ENCODE assay signal across 9 cellular contexts in genomic region chr10:48976208-48976607, GRCh38. TPM values are rescaled to one million over a fixed set of nuclear protein-coding genes. Genes with fewer than 3 reads are reported as not detected.
DNase-seq lines count a peak whose midpoint lies in the region; ATAC-seq and TF ChIP-seq lines count a peak whose summit lies in the region.
"Had no signal": no experiment of that assay in that cellular context is flagged by ENCODE, and none has a peak within 500 bp of the region (broad histone marks: within the 10 kb centered on the region; RNA-seq: fewer than 3 reads in every experiment).

No MANE protein-coding gene starts in this region.

- TF ChIP-seq RAD21 in neural cell (conservative IDR thresholded peaks at IDR 0.05): no peak

- peaks cover 2% of the 10 kb centered on the region for H3K4me1 Mint-ChIP-seq in endodermal cell
- no peaks in the 10 kb centered on the region for H3K4me1 Mint-ChIP-seq in stimulated activated effector memory CD8-positive, alpha-beta T cell treated with anti-CD3 and anti-CD28 coated beads, Interleukin-12 subunit alpha, Interleukin-12 subunit beta, amount 100 ng/mL, for 72 hours

- H4K20me1 ChIP-seq in MM.1S (ENCODE audit: insufficient read depth, low read length): no peaks in the 10 kb centered on the region
- H4K20me1 ChIP-seq in neural cell (ENCODE audit: insufficient read depth): no peaks in the 10 kb centered on the region

- H3K36me3 Mint-ChIP-seq in endodermal cell (ENCODE audit: low read depth): no peaks in the 10 kb centered on the region
- H3K36me3 Mint-ChIP-seq in stimulated activated effector memory CD8-positive, alpha-beta T cell treated with anti-CD3 and anti-CD28 coated beads, Interleukin-12 subunit alpha, Interleukin-12 subunit beta, amount 100 ng/mL, for 72 hours: no peaks in the 10 kb centered on the region

- no peaks in the 10 kb centered on the region for H3K4me1 ChIP-seq in MM.1S (ENCODE audit: low read length)
- H3K4me1 ChIP-seq in endodermal cell (ENCODE audit: control insufficient read depth, insufficient read depth, low read length): no peaks in the 10 kb centered on the region

- DNase-seq in ELR (ENCODE audit: low read depth): peak; percentile 34
- peak; percentile 39 for DNase-seq in MM.1S
- peak; percentile 71 for DNase-seq in endodermal cell
- no peak for DNase-seq in lower leg skin (ENCODE audit: low spot score in 2 of 2)
- DNase-seq in stimulated activated effector memory CD8-positive, alpha-beta T cell treated with anti-CD3 and anti-CD28 coated beads, Interleukin-12 subunit alpha, Interleukin-12 subunit beta, amount 100 ng/mL, for 72 hours (ENCODE audit: low spot score in 2 of 2): no peak
- DNase-seq: cortex of kidney had no signal

- H3F3A ChIP-seq in MM.1S (ENCODE audit: insufficient read depth, low read length): no peaks in the 10 kb centered on the region
- no peaks in the 10 kb centered on the region for H3F3A ChIP-seq in neural cell (ENCODE audit: insufficient read depth, low read length, poor library complexity, severe bottlenecking)

- peaks cover 7% of the 10 kb centered on the region for H3K27me3 Mint-ChIP-seq in endodermal cell (ENCODE audit: insufficient read depth)

- H3K4me2 ChIP-seq in MM.1S (ENCODE audit: low read depth, low read length): no peak overlapping the region
- no peak overlapping the region for H3K4me2 ChIP-seq in neural cell (ENCODE audit: low read length)

- no peaks in the 10 kb centered on the region for H3K79me2 ChIP-seq in MM.1S (ENCODE audit: low read length)
- no peaks in the 10 kb centered on the region for H3K79me2 ChIP-seq in neural cell (replicated peaks; ENCODE audit: insufficient read depth, low read length)

- H3K4me3 ChIP-seq in MM.1S (ENCODE audit: low read length) (no peak overlapping the region), endodermal cell (ENCODE audit: low read length) (no peak overlapping the region), neural cell (ENCODE audit: low read length) (no peak overlapping the region), lower leg skin (ENCODE audit: low read depth, poor library complexity, severe bottlenecking) (no peak overlapping the region)

- H3K9me2 ChIP-seq in MM.1S (replicated peaks; ENCODE audit: insufficient read depth, low read length) (no peaks in the 10 kb centered on the region), neural cell (ENCODE audit: insufficient read depth, low read length) (no peaks in the 10 kb centered on the region)

- H3K4me3 Mint-ChIP-seq in endodermal cell: no peak overlapping the region
- H3K4me3 Mint-ChIP-seq in stimulated activated effector memory CD8-positive, alpha-beta T cell treated with anti-CD3 and anti-CD28 coated beads, Interleukin-12 subunit alpha, Interleukin-12 subunit beta, amount 100 ng/mL, for 72 hours: no peak overlapping the region

- H3K27ac ChIP-seq in MM.1S (ENCODE audit: low read length): no peak overlapping the region
- H3K27ac ChIP-seq in endodermal cell (ENCODE audit: low read depth, low read length): no peak overlapping the region
- no peak overlapping the region for H3K27ac ChIP-seq in neural cell (ENCODE audit: low read length)

- H3K9me3 ChIP-seq in MM.1S (replicated peaks; ENCODE audit: insufficient read depth, low read length) (no peaks in the 10 kb centered on the region), endodermal cell (ENCODE audit: control insufficient read depth, low read length) (no peaks in the 10 kb centered on the region), neural cell (ENCODE audit: low read length) (no peaks in the 10 kb centered on the region)

- ATAC-seq in GM21723 (IDR thresholded peaks at IDR 0.05; ENCODE audit: unreplicated experiment): no peak
- no peak for ATAC-seq in stimulated activated effector memory CD8-positive, alpha-beta T cell treated with anti-CD3 and anti-CD28 coated beads, Interleukin-12 subunit alpha, Interleukin-12 subunit beta, amount 100 ng/mL, for 72 hours
- ATAC-seq in HG03045 (IDR thresholded peaks at IDR 0.05; ENCODE audit: unreplicated experiment): no peak

- TF ChIP-seq EP300 in neural cell (conservative IDR thresholded peaks at IDR 0.05; ENCODE audit: poor library complexity, severe bottlenecking): no peak

- H3K27me3 ChIP-seq in MM.1S (replicated peaks; ENCODE audit: insufficient read depth, low read length): no peaks in the 10 kb centered on the region
- no peaks in the 10 kb centered on the region for H3K27me3 ChIP-seq in endodermal cell (ENCODE audit: control insufficient read depth, insufficient read depth, low read length, poor library complexity, severe bottlenecking)
- H3K27me3 ChIP-seq in neural cell (ENCODE audit: insufficient read depth, low read depth, low read length): no peaks in the 10 kb centered on the region

- no peak overlapping the region for H3K27ac Mint-ChIP-seq in endodermal cell
- H3K27ac Mint-ChIP-seq in stimulated activated effector memory CD8-positive, alpha-beta T cell treated with anti-CD3 and anti-CD28 coated beads, Interleukin-12 subunit alpha, Interleukin-12 subunit beta, amount 100 ng/mL, for 72 hours: no peak overlapping the region

- TF ChIP-seq POLR2A in lower leg skin (IDR thresholded peaks at IDR 0.05): no peak

- H3K36me3 ChIP-seq in MM.1S (replicated peaks; ENCODE audit: insufficient read depth, low read length) (no peaks in the 10 kb centered on the region), endodermal cell (ENCODE audit: control insufficient read depth, insufficient read depth, low read length) (no peaks in the 10 kb centered on the region), neural cell (ENCODE audit: insufficient read depth, low read length) (no peaks in the 10 kb centered on the region)

- no peaks in the 10 kb centered on the region for H3K9me3 Mint-ChIP-seq in endodermal cell
- no peaks in the 10 kb centered on the region for H3K9me3 Mint-ChIP-seq in stimulated activated effector memory CD8-positive, alpha-beta T cell treated with anti-CD3 and anti-CD28 coated beads, Interleukin-12 subunit alpha, Interleukin-12 subunit beta, amount 100 ng/mL, for 72 hours

- H3K9ac ChIP-seq in MM.1S (ENCODE audit: low read length) (no peak overlapping the region), endodermal cell (ENCODE audit: extremely low read depth, low read length, poor library complexity, severe bottlenecking) (no peak overlapping the region), neural cell (ENCODE audit: low read length) (no peak overlapping the region)

- TF ChIP-seq CTCF in MM.1S (IDR thresholded peaks at IDR 0.05; ENCODE audit: low read length) (peak; percentile 48), endodermal cell (conservative IDR thresholded peaks at IDR 0.05) (peak; percentile 55), neural cell (IDR thresholded peaks at IDR 0.05; ENCODE audit: poor library complexity, severe bottlenecking) (peak; percentile 27), lower leg skin (IDR thresholded peaks at IDR 0.05) (no peak)

- intact Hi-C loops in lower leg skin (cut with DNase I; ENCODE audit: low total_unique reads): loop anchor here (10.0 kb wide), 1 partner anchor 189 kb away; no protein-coding TSS in a partner anchor

- no peak overlapping the region for H2AFZ ChIP-seq in MM.1S (ENCODE audit: low read length)
- no peak overlapping the region for H2AFZ ChIP-seq in neural cell (ENCODE audit: low read depth, low read length)

TF ChIP-seq in neural cell, 6 proteins besides CTCF, POLR2A, EP300 and RAD21:
- TF ChIP-seq, protein P1, sequence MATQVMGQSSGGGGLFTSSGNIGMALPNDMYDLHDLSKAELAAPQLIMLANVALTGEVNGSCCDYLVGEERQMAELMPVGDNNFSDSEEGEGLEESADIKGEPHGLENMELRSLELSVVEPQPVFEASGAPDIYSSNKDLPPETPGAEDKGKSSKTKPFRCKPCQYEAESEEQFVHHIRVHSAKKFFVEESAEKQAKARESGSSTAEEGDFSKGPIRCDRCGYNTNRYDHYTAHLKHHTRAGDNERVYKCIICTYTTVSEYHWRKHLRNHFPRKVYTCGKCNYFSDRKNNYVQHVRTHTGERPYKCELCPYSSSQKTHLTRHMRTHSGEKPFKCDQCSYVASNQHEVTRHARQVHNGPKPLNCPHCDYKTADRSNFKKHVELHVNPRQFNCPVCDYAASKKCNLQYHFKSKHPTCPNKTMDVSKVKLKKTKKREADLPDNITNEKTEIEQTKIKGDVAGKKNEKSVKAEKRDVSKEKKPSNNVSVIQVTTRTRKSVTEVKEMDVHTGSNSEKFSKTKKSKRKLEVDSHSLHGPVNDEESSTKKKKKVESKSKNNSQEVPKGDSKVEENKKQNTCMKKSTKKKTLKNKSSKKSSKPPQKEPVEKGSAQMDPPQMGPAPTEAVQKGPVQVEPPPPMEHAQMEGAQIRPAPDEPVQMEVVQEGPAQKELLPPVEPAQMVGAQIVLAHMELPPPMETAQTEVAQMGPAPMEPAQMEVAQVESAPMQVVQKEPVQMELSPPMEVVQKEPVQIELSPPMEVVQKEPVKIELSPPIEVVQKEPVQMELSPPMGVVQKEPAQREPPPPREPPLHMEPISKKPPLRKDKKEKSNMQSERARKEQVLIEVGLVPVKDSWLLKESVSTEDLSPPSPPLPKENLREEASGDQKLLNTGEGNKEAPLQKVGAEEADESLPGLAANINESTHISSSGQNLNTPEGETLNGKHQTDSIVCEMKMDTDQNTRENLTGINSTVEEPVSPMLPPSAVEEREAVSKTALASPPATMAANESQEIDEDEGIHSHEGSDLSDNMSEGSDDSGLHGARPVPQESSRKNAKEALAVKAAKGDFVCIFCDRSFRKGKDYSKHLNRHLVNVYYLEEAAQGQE (IDR thresholded peaks at IDR 0.05; ENCODE audit: borderline replicate concordance): no peak
- peak; percentile 43 for TF ChIP-seq SMC3 (conservative IDR thresholded peaks at IDR 0.05; ENCODE audit: poor library complexity)

RNA-seq across cellular contexts. Expression of gene LRRC18, which starts 36.6 kb away (rescaled TPM):
- total RNA-seq in endodermal cell: not detected
- not detected for polyA plus RNA-seq in endodermal cell (2013, experiment 1 of 2)
- not detected for polyA plus RNA-seq in endodermal cell (2013, experiment 2 of 2)
- not detected in 2 replicates for polyA plus RNA-seq in neural cell
- not detected in 2 replicates for polyA minus RNA-seq in neural cell
- not detected for total RNA-seq in lower leg skin

Comparison
In these comparisons a context has a peak if more than half of its experiments do, and no peak if none do; other contexts are left out.
1. DNase-seq: peak in ELR (single experiment), MM.1S (single experiment) and endodermal cell (single experiment); none in lower leg skin (0 of 2) and stimulated activated effector memory CD8-positive, alpha-beta T cell treated with anti-CD3 and anti-CD28 coated beads, Interleukin-12 subunit alpha, Interleukin-12 subunit beta, amount 100 ng/mL, for 72 hours (0 of 2).
2. CTCF ChIP-seq: peak in MM.1S (single experiment), endodermal cell (single experiment) and neural cell (single experiment); none in lower leg skin (0 of 3).